8 cellular contexts compared by ENCODE assay signal in the genomic region with DNA sequence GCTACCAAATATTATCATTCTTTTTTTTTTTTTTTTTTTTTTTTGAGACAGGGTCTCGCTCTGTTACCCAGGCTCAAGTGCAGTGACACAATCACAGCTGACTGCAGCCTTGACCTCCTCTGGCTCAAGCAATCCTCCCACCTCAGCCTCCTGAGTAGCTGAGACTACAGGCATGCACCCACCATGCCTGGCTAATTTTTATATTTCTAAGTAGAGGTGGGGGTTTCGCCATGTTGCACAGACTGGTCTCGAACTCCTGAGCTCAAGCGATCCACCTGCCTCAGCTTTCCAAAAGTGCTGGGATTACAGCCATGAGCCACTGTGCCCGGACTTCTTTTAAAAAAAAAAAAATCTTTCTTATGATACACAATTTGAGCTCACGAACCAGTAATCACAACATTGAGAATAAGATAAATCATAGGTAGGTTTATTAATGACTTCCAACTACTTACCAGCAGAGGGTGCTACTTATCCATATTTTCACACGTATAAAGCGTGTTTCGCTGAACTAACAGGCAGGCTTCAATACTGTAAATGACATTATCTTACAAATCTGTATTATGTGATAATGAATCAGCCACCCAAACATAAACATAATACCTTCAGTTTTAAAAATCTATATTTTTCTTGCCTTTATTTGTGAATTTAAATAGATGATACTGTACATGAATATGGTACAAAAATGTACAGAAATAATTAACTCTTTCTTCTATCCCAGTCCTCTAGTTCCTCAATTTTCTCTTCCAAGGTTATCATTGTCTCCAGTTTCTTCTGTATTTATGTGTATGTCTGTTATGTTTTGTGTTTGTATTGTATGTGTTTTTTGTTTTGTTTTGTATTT.
A peak's percentile ranks its signal among the peaks of the same experiment; 100 is the strongest.
DNase-seq lines count a peak whose midpoint lies in the region; ATAC-seq, FAIRE-seq and TF ChIP-seq lines count a peak whose summit lies in the region.

No MANE protein-coding gene starts in this region.

- H3K36me3 Mint-ChIP-seq in memory B cell = no peaks in the 10 kb centered on the region

- H3K4me1 ChIP-seq in Loucy (ENCODE audit: insufficient read depth, low read length, poor library complexity, severe bottlenecking) = no peaks in the 10 kb centered on the region

- H3K27me3 Mint-ChIP-seq in memory B cell = peaks cover 3% of the 10 kb centered on the region

- no peak overlapping the region for H3K4me2 ChIP-seq in Loucy (ENCODE audit: low read depth, low read length, poor library complexity, severe bottlenecking)

- H4K20me1 ChIP-seq in Loucy (ENCODE audit: insufficient read depth, low read length, poor library complexity, severe bottlenecking) = no peaks in the 10 kb centered on the region

- no peaks in the 10 kb centered on the region for H3K9me3 Mint-ChIP-seq in memory B cell

- no peak overlapping the region for H3K4me3 ChIP-seq in Loucy (ENCODE audit: low read length, poor library complexity, severe bottlenecking)

- H3K9me2 ChIP-seq in Loucy (replicated peaks; ENCODE audit: low read depth, low read length) = no peaks in the 10 kb centered on the region

- FAIRE-seq in RCC 7860 (lab: Jason Lieb, UNC) = peak; percentile 86

- no peak overlapping the region for H2AFZ ChIP-seq in Loucy (ENCODE audit: low read length)

- no peak overlapping the region for H3K4me3 Mint-ChIP-seq in memory B cell

- DNase-seq in DMS 273 treated with DMSO at 0.1 percent for 48 hours (lab: John Stamatoyannopoulos, UW) (peak; percentile 21), RCC 7860 (ENCODE audit: low spot score) (peak; percentile 47), memory B cell (ENCODE audit: low spot score in 2 of 2) (peak in 1 of 2 donors; percentile 62), T-helper 9 cell (no peak)
- peak; percentile 8 for DNase-seq in effector CD4-positive, alpha-beta T cell

- no peak overlapping the region for H3K9ac ChIP-seq in Loucy (ENCODE audit: low read depth, low read length, poor library complexity, severe bottlenecking)

- H3K79me2 ChIP-seq in Loucy (ENCODE audit: insufficient read depth, low read length) = no peaks in the 10 kb centered on the region

- no peak overlapping the region for H3K27ac Mint-ChIP-seq in memory B cell

- peaks cover 17% of the 10 kb centered on the region for H3K4me1 Mint-ChIP-seq in memory B cell

- peak; percentile 82 for TF ChIP-seq CTCF in Loucy (conservative IDR thresholded peaks at IDR 0.05; ENCODE audit: low read length)

- H3K36me3 ChIP-seq in Loucy (ENCODE audit: insufficient read depth, low read length) = no peaks in the 10 kb centered on the region

- no peaks in the 10 kb centered on the region for H3K27me3 ChIP-seq in Loucy (ENCODE audit: insufficient read depth, low read length, poor library complexity, severe bottlenecking)

- no peaks in the 10 kb centered on the region for H3K9me3 ChIP-seq in Loucy (ENCODE audit: insufficient read depth, low read depth, low read length)

- no peaks in the 10 kb centered on the region for H3F3A ChIP-seq in Loucy (ENCODE audit: low read depth)

- ATAC-seq in GM19463 (IDR thresholded peaks at IDR 0.05; ENCODE audit: unreplicated experiment) (peak; percentile 47), memory B cell (ENCODE audit: low read depth) (peak; percentile 78), GM21447 (IDR thresholded peaks at IDR 0.05; ENCODE audit: unreplicated experiment) (no peak)
